In the genomic region with DNA sequence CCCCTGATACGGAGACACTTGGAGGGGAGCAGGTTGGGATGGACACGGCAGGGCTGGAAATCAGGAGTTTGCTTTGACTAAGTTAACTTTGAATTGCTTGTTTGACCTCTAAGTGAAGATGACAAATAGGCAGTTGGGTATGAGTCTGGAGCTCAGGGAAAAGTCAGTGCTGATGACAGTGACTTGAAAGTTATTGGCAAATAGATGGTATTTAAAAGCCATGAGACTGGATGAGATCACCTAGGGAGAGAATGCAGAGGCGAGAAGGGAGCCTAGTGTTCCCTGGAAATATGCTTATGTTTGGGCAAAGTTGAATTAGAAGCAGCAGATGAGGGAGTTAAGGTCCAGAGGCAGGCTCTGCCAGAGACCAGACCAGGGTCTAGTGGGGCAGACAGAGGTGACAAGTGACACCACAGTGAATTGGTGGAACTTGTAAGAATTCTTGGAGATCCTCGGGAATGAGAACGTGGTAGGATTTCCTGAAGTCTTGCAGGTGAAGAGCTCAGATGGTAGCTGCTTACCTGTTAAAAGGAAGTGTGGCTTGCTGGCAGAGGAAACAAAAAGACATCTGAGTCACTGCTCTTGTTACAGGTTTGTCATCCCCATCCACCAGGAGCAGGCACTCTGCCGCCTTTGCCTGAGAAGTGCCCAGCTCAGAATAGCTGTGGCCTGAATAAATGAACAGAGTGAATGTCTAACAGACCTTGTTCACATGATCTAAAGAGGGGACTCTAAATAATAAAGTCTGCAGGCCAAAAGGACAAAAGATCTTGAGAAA, we compare ENCODE assay signal across 1 cellular context.
TF ChIP-seq lines count a peak whose summit lies in the region.

No MANE protein-coding gene starts in this region.

TF ChIP-seq in HCT116, 20 proteins besides CTCF, POLR2A, EP300 and RAD21 (continued from another document):
- TF ChIP-seq, protein P1, sequence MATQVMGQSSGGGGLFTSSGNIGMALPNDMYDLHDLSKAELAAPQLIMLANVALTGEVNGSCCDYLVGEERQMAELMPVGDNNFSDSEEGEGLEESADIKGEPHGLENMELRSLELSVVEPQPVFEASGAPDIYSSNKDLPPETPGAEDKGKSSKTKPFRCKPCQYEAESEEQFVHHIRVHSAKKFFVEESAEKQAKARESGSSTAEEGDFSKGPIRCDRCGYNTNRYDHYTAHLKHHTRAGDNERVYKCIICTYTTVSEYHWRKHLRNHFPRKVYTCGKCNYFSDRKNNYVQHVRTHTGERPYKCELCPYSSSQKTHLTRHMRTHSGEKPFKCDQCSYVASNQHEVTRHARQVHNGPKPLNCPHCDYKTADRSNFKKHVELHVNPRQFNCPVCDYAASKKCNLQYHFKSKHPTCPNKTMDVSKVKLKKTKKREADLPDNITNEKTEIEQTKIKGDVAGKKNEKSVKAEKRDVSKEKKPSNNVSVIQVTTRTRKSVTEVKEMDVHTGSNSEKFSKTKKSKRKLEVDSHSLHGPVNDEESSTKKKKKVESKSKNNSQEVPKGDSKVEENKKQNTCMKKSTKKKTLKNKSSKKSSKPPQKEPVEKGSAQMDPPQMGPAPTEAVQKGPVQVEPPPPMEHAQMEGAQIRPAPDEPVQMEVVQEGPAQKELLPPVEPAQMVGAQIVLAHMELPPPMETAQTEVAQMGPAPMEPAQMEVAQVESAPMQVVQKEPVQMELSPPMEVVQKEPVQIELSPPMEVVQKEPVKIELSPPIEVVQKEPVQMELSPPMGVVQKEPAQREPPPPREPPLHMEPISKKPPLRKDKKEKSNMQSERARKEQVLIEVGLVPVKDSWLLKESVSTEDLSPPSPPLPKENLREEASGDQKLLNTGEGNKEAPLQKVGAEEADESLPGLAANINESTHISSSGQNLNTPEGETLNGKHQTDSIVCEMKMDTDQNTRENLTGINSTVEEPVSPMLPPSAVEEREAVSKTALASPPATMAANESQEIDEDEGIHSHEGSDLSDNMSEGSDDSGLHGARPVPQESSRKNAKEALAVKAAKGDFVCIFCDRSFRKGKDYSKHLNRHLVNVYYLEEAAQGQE (IDR thresholded peaks at IDR 0.05; ENCODE audit: low read depth), result no peak
- no peak for TF ChIP-seq FOSL1 (IDR thresholded peaks at IDR 0.05; ENCODE audit: low read depth)
- TF ChIP-seq CEBPB (IDR thresholded peaks at IDR 0.05; ENCODE audit: low read depth), result no peak
- TF ChIP-seq SIN3A (IDR thresholded peaks at IDR 0.05; ENCODE audit: low read depth), result no peak
- TF ChIP-seq ELF1 (IDR thresholded peaks at IDR 0.05; ENCODE audit: borderline replicate concordance, low read depth), result no peak
- no peak for TF ChIP-seq ZNF274 (IDR thresholded peaks at IDR 0.05; ENCODE audit: low read depth, low read length)
- TF ChIP-seq TCF7L2 (IDR thresholded peaks at IDR 0.05; ENCODE audit: borderline replicate concordance, extremely low read depth, insufficient read depth, insufficient read length), result no peak
